ENCODE assay signal across 18 cellular contexts in the genomic region with DNA sequence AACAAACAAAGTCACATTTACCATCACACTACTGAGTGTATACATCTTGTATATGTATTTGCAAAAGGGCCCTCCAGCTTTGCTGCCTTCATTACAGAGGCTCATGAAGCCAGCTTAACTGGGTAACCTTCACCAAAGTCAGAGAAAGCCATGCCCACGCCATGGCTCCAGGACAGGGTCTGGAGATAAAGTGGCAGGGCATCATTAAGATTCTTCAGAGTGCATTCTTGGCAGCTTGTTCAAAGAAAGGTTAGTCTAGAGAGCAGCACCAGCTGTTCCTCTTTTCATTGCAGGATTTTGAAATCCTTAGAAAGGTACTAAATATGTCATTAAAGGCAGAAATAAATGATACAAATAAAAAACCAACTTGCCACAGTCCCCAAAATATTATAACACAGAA.
"Had no signal": no experiment of that assay in that cellular context is flagged by ENCODE, and none has a peak within 500 bp of the region (broad histone marks: within the 10 kb centered on the region; RNA-seq: fewer than 3 reads in every experiment).

No MANE protein-coding gene starts in this region.

- H3K4me3 Mint-ChIP-seq: activated CD8-positive, alpha-beta memory T cell treated with anti-CD3 and anti-CD28 coated beads, Interleukin-2, amount 10 ng/mL, durations not matched to agents 7 days and 5 days; activated naive CD4-positive, alpha-beta T cell treated with anti-CD3 and anti-CD28 coated beads, Interleukin-2, amount 50 U/mL, for 24 hours; activated T-cell treated with anti-CD3 and anti-CD28 coated beads, Interleukin-2, amount 50 U/mL, for 24 hours; activated T-helper 1 cell treated with anti-CD3 and anti-CD28 coated beads, Interleukin-12 subunit alpha, Interleukin-12 subunit beta, Interleukin-2, Interleukin-4 antibody, amounts not matched to agents 30 ng/mL and 10 ng/mL and 1 ng/mL, durations not matched to agents 14 hours and 24 hours and 36 hours; T-helper 1 cell treated with Interleukin-12 subunit alpha and Interleukin-12 subunit beta and Interleukin-4 antibody, amounts not matched to agents 30 μg/mL and 1 μg/mL, for 36 hours had no signal

- H3K27ac Mint-ChIP-seq: activated CD8-positive, alpha-beta memory T cell treated with anti-CD3 and anti-CD28 coated beads, Interleukin-2, amount 10 ng/mL, durations not matched to agents 7 days and 5 days; activated naive CD4-positive, alpha-beta T cell treated with anti-CD3 and anti-CD28 coated beads, Interleukin-2, amount 50 U/mL, for 24 hours; activated T-cell treated with anti-CD3 and anti-CD28 coated beads, Interleukin-2, amount 50 U/mL, for 24 hours; activated T-helper 1 cell treated with anti-CD3 and anti-CD28 coated beads, Interleukin-12 subunit alpha, Interleukin-12 subunit beta, Interleukin-2, Interleukin-4 antibody, amounts not matched to agents 30 ng/mL and 10 ng/mL and 1 ng/mL, durations not matched to agents 14 hours and 24 hours and 36 hours; T-helper 1 cell treated with Interleukin-12 subunit alpha and Interleukin-12 subunit beta and Interleukin-4 antibody, amounts not matched to agents 30 μg/mL and 1 μg/mL, for 36 hours had no signal

- H3K27me3 Mint-ChIP-seq: activated CD8-positive, alpha-beta memory T cell treated with anti-CD3 and anti-CD28 coated beads, Interleukin-2, amount 10 ng/mL, durations not matched to agents 7 days and 5 days; activated naive CD4-positive, alpha-beta T cell treated with anti-CD3 and anti-CD28 coated beads, Interleukin-2, amount 50 U/mL, for 24 hours; activated T-cell treated with anti-CD3 and anti-CD28 coated beads, Interleukin-2, amount 50 U/mL, for 24 hours had no signal

- H3K36me3 Mint-ChIP-seq: activated CD8-positive, alpha-beta memory T cell treated with anti-CD3 and anti-CD28 coated beads, Interleukin-2, amount 10 ng/mL, durations not matched to agents 7 days and 5 days had no signal

- H3K9me3 Mint-ChIP-seq: activated naive CD4-positive, alpha-beta T cell treated with anti-CD3 and anti-CD28 coated beads, Interleukin-2, amount 50 U/mL, for 24 hours; T-helper 1 cell treated with Interleukin-12 subunit alpha and Interleukin-12 subunit beta and Interleukin-4 antibody, amounts not matched to agents 30 μg/mL and 1 μg/mL, for 36 hours had no signal

- ATAC-seq: activated CD4-positive, CD25-positive, alpha-beta regulatory T cell treated with anti-CD3 and anti-CD28 coated beads, Interleukin-2, amount 50 U/mL, for 24 hours; activated CD8-positive, alpha-beta memory T cell treated with anti-CD3 and anti-CD28 coated beads, Interleukin-2, amount 10 ng/mL, durations not matched to agents 7 days and 5 days; HepG2 had no signal

- H3K4me1 Mint-ChIP-seq: activated CD8-positive, alpha-beta memory T cell treated with anti-CD3 and anti-CD28 coated beads, Interleukin-2, amount 10 ng/mL, durations not matched to agents 7 days and 5 days; activated naive CD4-positive, alpha-beta T cell treated with anti-CD3 and anti-CD28 coated beads, Interleukin-2, amount 50 U/mL, for 24 hours had no signal

- DNase-seq: activated CD4-positive, alpha-beta T cell treated with anti-CD3 and anti-CD28 coated beads for 4 hours; activated CD8-positive, alpha-beta memory T cell treated with anti-CD3 and anti-CD28 coated beads, Interleukin-2, amount 10 ng/mL, durations not matched to agents 7 days and 5 days; activated effector memory CD4-positive, alpha-beta T cell treated with Interleukin-2 at 50 U/mL for 16 hours; activated naive CD4-positive, alpha-beta T cell; activated T-cell treated with anti-CD3 and anti-CD28 coated beads, Interleukin-2, amount 50 U/mL, for 24 hours; aorta; central memory CD4-positive, alpha-beta T cell; NCI-H1417; NCI-H1930; NCI-H526; NCI-H82; SJCRH30; SK-N-SH had no signal
